ENCODE assay signal across 8 cellular contexts in the genomic region with DNA sequence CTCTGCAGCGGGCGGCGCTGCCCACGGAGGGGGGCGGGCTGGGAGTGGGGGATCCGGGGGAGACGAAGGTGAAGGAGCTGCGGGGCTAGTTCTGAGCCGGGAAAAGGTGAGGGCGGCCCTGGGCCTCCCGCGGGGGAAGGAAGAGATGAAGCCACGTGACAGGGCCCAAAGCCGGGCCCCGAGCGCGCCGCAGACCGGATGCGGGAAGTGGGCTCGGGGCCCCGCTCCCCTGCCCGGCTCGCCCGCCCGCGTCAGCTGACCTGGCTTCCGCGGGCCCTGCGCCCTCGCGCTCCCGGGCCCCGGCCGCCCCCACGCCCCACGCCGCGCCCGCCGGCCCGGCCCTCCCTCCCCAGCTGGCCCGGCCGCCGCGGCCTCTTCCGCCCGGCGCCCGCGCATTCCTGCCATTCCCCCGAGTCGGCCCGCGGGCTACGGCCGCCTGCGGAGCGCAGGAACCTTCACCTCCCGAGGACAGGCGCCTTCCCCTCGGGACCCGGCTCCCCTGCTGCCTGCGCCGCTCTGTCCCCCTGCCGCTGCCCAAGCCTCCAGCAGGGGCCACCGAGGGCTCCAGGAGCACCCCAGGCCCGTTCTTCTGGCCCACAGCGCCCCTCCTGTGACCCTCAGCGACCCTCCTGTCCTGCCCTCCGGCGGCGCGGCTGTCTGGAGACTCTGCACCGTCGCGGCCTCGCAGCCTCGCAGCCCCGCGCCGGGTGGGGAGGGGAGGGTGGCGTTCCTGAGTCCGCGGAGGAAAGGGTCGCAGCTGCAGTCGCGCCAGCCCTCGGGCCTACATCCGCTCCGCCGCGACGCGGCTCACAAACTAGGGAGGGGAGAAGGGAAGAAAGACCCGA. TPM values are rescaled to one million over a fixed set of nuclear protein-coding genes. Genes with fewer than 3 reads are reported as not detected.
A peak's percentile ranks its signal among the peaks of the same experiment; 100 is the strongest.
DNase-seq lines count a peak whose midpoint lies in the region; ATAC-seq and FAIRE-seq lines count a peak whose summit lies in the region.

No MANE protein-coding gene starts in this region.

- peak overlapping the region; percentile 99 for H2BK15ac ChIP-seq in neuronal stem cell (ENCODE audit: low read length)

- peak overlapping the region in 1 of 2 donors; percentile 82 for H3K4me3 ChIP-seq in neuronal stem cell (ENCODE audit: low read length in 2 of 2)

- peak overlapping the region; percentile 98 for H3K18ac ChIP-seq in neuronal stem cell (ENCODE audit: low read length)

- H3K14ac ChIP-seq in neuronal stem cell (ENCODE audit: low read length), result peak overlapping the region; percentile 72

- no CpG with 5 or more reads among the region's 96 CpGs for WGBS in neuronal stem cell (ENCODE audit: extremely low coverage in 2 of 2, insufficient read length in 2 of 2, insufficient replicate concordance in 1 of 2), 2 donors

- H3K4me2 ChIP-seq in neuronal stem cell (ENCODE audit: insufficient read depth, low read length, poor library complexity, severe bottlenecking), result peak overlapping the region; percentile 92

- peak overlapping the region; percentile 99 for H4K8ac ChIP-seq in neuronal stem cell (ENCODE audit: low read depth, low read length)

- H3K27ac ChIP-seq in neuronal stem cell (replicated peaks; ENCODE audit: low read length), result no peak overlapping the region

- no peaks in the 10 kb centered on the region for H3K36me3 ChIP-seq in neuronal stem cell (replicated peaks in 1 of 2; ENCODE audit: control insufficient read depth in 2 of 2, insufficient read depth in 2 of 2, low read length in 2 of 2)

- H3K4me1 ChIP-seq in neuronal stem cell (ENCODE audit: control insufficient read depth in 2 of 2, insufficient read depth in 1 of 2, low read depth in 1 of 2, low read length in 2 of 2), result peaks cover 0 to 7% of the 10 kb centered on the region in 2 donors

- H4K91ac ChIP-seq in neuronal stem cell (ENCODE audit: low read depth, low read length, poor library complexity), result peak overlapping the region; percentile 88

- H3K23ac ChIP-seq in neuronal stem cell (ENCODE audit: low read depth, low read length, poor library complexity), result peak overlapping the region; percentile 90

- H3K4ac ChIP-seq in neuronal stem cell (ENCODE audit: low read length), result peak overlapping the region; percentile 80

- H2BK5ac ChIP-seq in neuronal stem cell (ENCODE audit: low read length), result peak overlapping the region; percentile 72

- DNase-seq in AML-193 (lab: John Stamatoyannopoulos, UW), result peak; percentile 75 to 77
- DNase-seq in RPMI8226, result peak; percentile 80
- peak; percentile 64 for DNase-seq in activated gamma-delta T cell treated with anti-CD3 and anti-CD28 coated beads, Interleukin-2, amount 50 U/mL, for 16 hours (ENCODE audit: low read depth)
- peak; percentile 85 to 87 for DNase-seq in frontal cortex (ENCODE audit: low spot score in 2 of 2)
- DNase-seq in neuronal stem cell (ENCODE audit: low spot score), result peak; percentile 43
- peak; percentile 58 for DNase-seq in superior temporal gyrus (ENCODE audit: extremely low spot score)

- no peak overlapping the region for H2AFZ ChIP-seq in neuronal stem cell (ENCODE audit: low read length)

- no peaks in the 10 kb centered on the region for H3K9me3 ChIP-seq in neuronal stem cell (replicated peaks in 1 of 2; ENCODE audit: control insufficient read depth in 2 of 2, insufficient read depth in 1 of 2, low read depth in 1 of 2, low read length in 2 of 2)

- peak overlapping the region; percentile 91 for H3K9ac ChIP-seq in neuronal stem cell (ENCODE audit: low read depth, low read length, poor library complexity)

- no peak overlapping the region for H2BK12ac ChIP-seq in neuronal stem cell (ENCODE audit: low read length)

- H2AK5ac ChIP-seq in neuronal stem cell (ENCODE audit: low read depth, low read length), result peak overlapping the region; percentile 53

- peaks cover 3% of the 10 kb centered on the region for H3K79me1 ChIP-seq in neuronal stem cell (ENCODE audit: low read depth, low read length)

- H2BK120ac ChIP-seq in neuronal stem cell (ENCODE audit: low read depth, low read length), result no peak overlapping the region

- no peak for FAIRE-seq in frontal cortex (lab: Jason Lieb, UNC)

- ATAC-seq in GM19023 (IDR thresholded peaks at IDR 0.05; ENCODE audit: unreplicated experiment), result peak; percentile 62
- ATAC-seq in HG03196 (IDR thresholded peaks at IDR 0.05; ENCODE audit: unreplicated experiment), result peak; percentile 60

- peaks cover 0 to 28% (median 0%) of the 10 kb centered on the region in 3 experiments for H3K27me3 ChIP-seq in neuronal stem cell (ENCODE audit: control insufficient read depth in 3 of 3, insufficient read depth in 3 of 3, low read depth in 1 of 3, low read length in 3 of 3)

RNA-seq across cellular contexts. Expression of a gene that starts 20.4 kb away (rescaled TPM):
- total RNA-seq in frontal cortex, result 2.9 TPM
- polyA plus RNA-seq in neuronal stem cell (2013, experiment 1 of 2), result 0.52 TPM
- 0.42 TPM for polyA plus RNA-seq in neuronal stem cell (2013, experiment 2 of 2)
